Comparison of ENCODE assay signal across 14 cellular contexts in genomic region chr2:65025453-65026128, GRCh38. TPM values are rescaled to one million over a fixed set of nuclear protein-coding genes. Genes with fewer than 3 reads are reported as not detected.
DNase-seq lines count a peak whose midpoint lies in the region; ATAC-seq and TF ChIP-seq lines count a peak whose summit lies in the region.
"Had no signal": no experiment of that assay in that cellular context is flagged by ENCODE, and none has a peak within 500 bp of the region (broad histone marks: within the 10 kb centered on the region; RNA-seq: fewer than 3 reads in every experiment).

No MANE protein-coding gene starts in this region.

- H3K27ac Mint-ChIP-seq in activated naive CD4-positive, alpha-beta T cell treated with anti-CD3 and anti-CD28 coated beads, Interleukin-2, amount 50 U/mL, for 72 hours, result peak overlapping the region; percentile 3 to 56
- no peak overlapping the region for H3K27ac Mint-ChIP-seq in activated naive CD4-positive, alpha-beta T cell treated with anti-CD3 and anti-CD28 coated beads for 36 hours

- no peak overlapping the region for H3K9ac ChIP-seq in SU-DHL-6 (ENCODE audit: low read length)

- H2AFZ ChIP-seq in SU-DHL-6 (ENCODE audit: low read depth, low read length, severe bottlenecking), result no peak overlapping the region

- no peaks in the 10 kb centered on the region for H3K79me2 ChIP-seq in SU-DHL-6 (ENCODE audit: insufficient read depth, low read length)

- no peaks in the 10 kb centered on the region for H3K9me3 Mint-ChIP-seq in activated naive CD4-positive, alpha-beta T cell treated with anti-CD3 and anti-CD28 coated beads, Interleukin-2, amount 50 U/mL, for 72 hours
- no peaks in the 10 kb centered on the region for H3K9me3 Mint-ChIP-seq in activated naive CD4-positive, alpha-beta T cell treated with anti-CD3 and anti-CD28 coated beads for 36 hours

- CTCF ChIA-PET in activated naive CD4-positive, alpha-beta T cell treated with anti-CD3 and anti-CD28 coated beads for 36 hours (lab: Charles Lee), result no interaction called here

- H3K27ac ChIP-seq in SU-DHL-6 (ENCODE audit: low read depth, low read length) (peak overlapping the region; percentile 50), lung (ENCODE audit: low read depth in 1 of 2, low read length in 1 of 2) (no peak overlapping the region)

- no peaks in the 10 kb centered on the region for H4K20me1 ChIP-seq in SU-DHL-6 (ENCODE audit: low read depth, low read length)

- no peaks in the 10 kb centered on the region for H3K36me3 ChIP-seq in SU-DHL-6 (ENCODE audit: low read length)
- peaks cover 5 to 6% of the 10 kb centered on the region in 2 donors for H3K36me3 ChIP-seq in lung (ENCODE audit: control insufficient read depth in 2 of 2, insufficient read depth in 2 of 2, low read length in 2 of 2)

- H3K27me3 ChIP-seq in SU-DHL-6 (ENCODE audit: low read length), result no peaks in the 10 kb centered on the region
- H3K27me3 ChIP-seq in lung (ENCODE audit: control insufficient read depth, insufficient read depth), result no peaks in the 10 kb centered on the region
- H3K27me3 ChIP-seq: adrenal gland, Peyer's patch, tibial nerve had no signal

- no peaks in the 10 kb centered on the region for H3K36me3 Mint-ChIP-seq in activated naive CD4-positive, alpha-beta T cell treated with anti-CD3 and anti-CD28 coated beads, Interleukin-2, amount 50 U/mL, for 72 hours
- H3K36me3 Mint-ChIP-seq in activated naive CD4-positive, alpha-beta T cell treated with anti-CD3 and anti-CD28 coated beads for 36 hours (ENCODE audit: low read depth), result peaks cover 6% of the 10 kb centered on the region

- peak; percentile 24 to 28 for ATAC-seq in activated naive CD4-positive, alpha-beta T cell treated with anti-CD3 and anti-CD28 coated beads, Interleukin-2, amount 50 U/mL, for 72 hours
- peak; percentile 14 for ATAC-seq in lung (ENCODE audit: insufficient read depth, low FRiP score)
- ATAC-seq in GM19452 (IDR thresholded peaks at IDR 0.05; ENCODE audit: unreplicated experiment), result no peak
- ATAC-seq in HG02938 (IDR thresholded peaks at IDR 0.05; ENCODE audit: unreplicated experiment), result no peak
- ATAC-seq in HG02884 (IDR thresholded peaks at IDR 0.05; ENCODE audit: unreplicated experiment), result no peak
- no peak for ATAC-seq in HG02763 (IDR thresholded peaks at IDR 0.05; ENCODE audit: unreplicated experiment)

- H3K9me3 ChIP-seq in SU-DHL-6 (ENCODE audit: insufficient read depth, low read length) (no peaks in the 10 kb centered on the region), lung (ENCODE audit: control insufficient read depth in 2 of 2, insufficient read depth in 1 of 2, low read length in 1 of 2) (no peaks in the 10 kb centered on the region)
- H3K9me3 ChIP-seq: adrenal gland, Peyer's patch, tibial nerve had no signal

- TF ChIP-seq CTCF in SU-DHL-6 (IDR thresholded peaks at IDR 0.05; ENCODE audit: insufficient read depth, low read length, poor library complexity, severe bottlenecking) (no peak), lung (IDR thresholded peaks at IDR 0.05; ENCODE audit: control extremely low read depth, extremely low read depth) (no peak)

- intact Hi-C loops in activated naive CD4-positive, alpha-beta T cell treated with anti-CD3 and anti-CD28 coated beads for 36 hours (cut with micrococcal nuclease), result no loop called here

- H3K4me1 Mint-ChIP-seq in activated naive CD4-positive, alpha-beta T cell treated with anti-CD3 and anti-CD28 coated beads for 36 hours (ENCODE audit: low read depth), result peaks cover 2% of the 10 kb centered on the region

- WGBS in lung, 2 donors, result 82 to 87% methylated on average over 8 of the region's 8 CpGs

- H3K27me3 Mint-ChIP-seq in activated naive CD4-positive, alpha-beta T cell treated with anti-CD3 and anti-CD28 coated beads for 36 hours (ENCODE audit: low read depth), result no peaks in the 10 kb centered on the region

- H3K9me2 ChIP-seq in SU-DHL-6 (replicated peaks; ENCODE audit: insufficient read depth, low read length), result no peaks in the 10 kb centered on the region

- no peak overlapping the region for H3K4me3 Mint-ChIP-seq in activated naive CD4-positive, alpha-beta T cell treated with anti-CD3 and anti-CD28 coated beads for 36 hours

- H3K4me3 ChIP-seq in SU-DHL-6 (ENCODE audit: insufficient read depth, low read length, poor library complexity, severe bottlenecking), result no peak overlapping the region
- H3K4me3 ChIP-seq in lung, result no peak overlapping the region
- H3K4me3 ChIP-seq: adrenal gland, Peyer's patch, tibial nerve had no signal

- no peak for DNase-seq in activated naive CD4-positive, alpha-beta T cell treated with anti-CD3 and anti-CD28 coated beads, Interleukin-2, amount 50 U/mL, for 72 hours (ENCODE audit: low spot score in 2 of 2)
- DNase-seq in activated naive CD4-positive, alpha-beta T cell treated with anti-CD3 and anti-CD28 coated beads for 36 hours, result no peak
- no peak for DNase-seq in lung (ENCODE audit: low spot score)
- DNase-seq: adrenal gland, dermis blood vessel endothelial cell, NCI-H2107, small intestine had no signal

- peaks cover 51% of the 10 kb centered on the region for H3F3A ChIP-seq in SU-DHL-6 (ENCODE audit: insufficient read depth)

- H3K4me1 ChIP-seq in lung (ENCODE audit: control insufficient read depth in 2 of 2, insufficient read depth in 2 of 2, low read length in 2 of 2), result peaks cover 2 to 3% of the 10 kb centered on the region in 2 donors

- H3K4me2 ChIP-seq in SU-DHL-6 (ENCODE audit: low read depth, low read length, poor library complexity, severe bottlenecking), result no peak overlapping the region

RNA-seq across cellular contexts. Expression of gene CEP68, which starts 30.6 kb away (rescaled TPM):
- 1 to 10 TPM; 4.1 to 4.2 TPM for total RNA-seq in activated naive CD4-positive, alpha-beta T cell treated with anti-CD3 and anti-CD28 coated beads, Interleukin-2, amount 50 U/mL, for 72 hours
- 1 to 10 TPM; 6.0 to 7.3 TPM for total RNA-seq in activated naive CD4-positive, alpha-beta T cell treated with anti-CD3 and anti-CD28 coated beads for 36 hours
- total RNA-seq in lung, result 10 to 100 TPM; 11.5 to 28.9 TPM
- polyA plus RNA-seq in lung, result 1 to 10 TPM; 3.5 to 6.1 TPM

RNA-seq across cellular contexts. Expression of gene SLC1A4, which starts 36.4 kb away (rescaled TPM):
- 10 to 100 TPM in 1 of 2 donors, 1 to 10 TPM in 1; 4.1 to 16.9 TPM for total RNA-seq in activated naive CD4-positive, alpha-beta T cell treated with anti-CD3 and anti-CD28 coated beads, Interleukin-2, amount 50 U/mL, for 72 hours
- total RNA-seq in activated naive CD4-positive, alpha-beta T cell treated with anti-CD3 and anti-CD28 coated beads for 36 hours, result 1 to 10 TPM; 8.3 to 8.7 TPM
- 10 to 100 TPM in 1 of 2 donors, 1 to 10 TPM in 1; 7.5 to 27.4 TPM for total RNA-seq in lung
- 1 to 10 TPM; 6.3 to 8.7 TPM for polyA plus RNA-seq in lung

Comparison
In these comparisons a context has a peak if more than half of its experiments do, and no peak if none do; other contexts are left out.
1. ATAC-seq: peak in activated naive CD4-positive, alpha-beta T cell treated with anti-CD3 and anti-CD28 coated beads, Interleukin-2, amount 50 U/mL, for 72 hours (2 of 2) and lung (single experiment); none in GM19452 (single experiment), HG02938 (single experiment), HG02884 (single experiment) and HG02763 (single experiment).